ENCODE assay signal across 17 cellular contexts in the genomic region with DNA sequence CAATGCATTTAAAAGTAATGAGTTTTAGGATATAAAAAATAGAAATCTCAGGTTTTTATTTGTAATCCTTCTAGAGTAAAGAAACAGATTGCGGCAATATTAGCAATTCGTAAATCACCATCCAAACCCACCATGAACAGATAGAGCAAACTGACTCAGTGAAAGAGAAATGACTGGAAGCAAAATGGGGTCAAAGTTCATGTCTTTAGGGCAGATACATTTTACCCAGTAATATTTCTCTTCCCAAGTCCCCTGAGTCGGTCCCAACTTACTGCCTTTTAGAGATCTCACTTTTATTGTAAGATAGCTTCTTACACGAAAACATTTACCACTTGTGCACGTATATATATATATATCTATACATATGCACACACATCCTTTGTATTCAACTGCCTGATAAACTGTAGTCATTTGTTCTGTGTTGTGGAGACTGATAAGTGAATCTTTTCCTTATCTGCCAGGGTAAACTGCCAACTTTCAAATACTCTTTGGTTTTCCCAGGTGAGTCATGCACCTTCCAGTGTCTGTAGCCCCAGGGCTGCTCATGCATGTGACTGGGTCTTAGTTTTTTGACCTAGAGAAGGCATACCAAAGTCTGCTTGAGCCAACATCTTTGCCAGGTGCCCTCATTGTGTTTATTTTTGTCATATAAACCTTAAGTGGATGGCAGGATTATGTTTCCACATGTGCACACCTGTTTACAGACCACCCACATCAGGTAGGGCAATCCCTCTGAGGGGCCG. TPM values are rescaled to one million over a fixed set of nuclear protein-coding genes. Genes with fewer than 3 reads are reported as not detected.
DNase-seq lines count a peak whose midpoint lies in the region; ATAC-seq and TF ChIP-seq lines count a peak whose summit lies in the region.
"Had no signal": no experiment of that assay in that cellular context is flagged by ENCODE, and none has a peak within 500 bp of the region (broad histone marks: within the 10 kb centered on the region; RNA-seq: fewer than 3 reads in every experiment).

No MANE protein-coding gene starts in this region.

- H3K36me3 ChIP-seq in MG63 (no peaks in the 10 kb centered on the region), mammary epithelial cell (ENCODE audit: insufficient read depth, low read length) (no peaks in the 10 kb centered on the region), trophoblast cell (ENCODE audit: control insufficient read depth in 1 of 2, insufficient read depth in 2 of 2, low read length in 2 of 2) (no peaks in the 10 kb centered on the region)
- H3K36me3 ChIP-seq: gastrocnemius medialis had no signal

- H3K9me3 Mint-ChIP-seq in activated CD8-positive, alpha-beta T cell treated with anti-CD3 and anti-CD28 coated beads, Interleukin-2, amount 10 ng/mL, durations not matched to agents 7 days and 5 days (ENCODE audit: insufficient read depth) = no peaks in the 10 kb centered on the region

- H3K4me1 Mint-ChIP-seq in activated CD8-positive, alpha-beta T cell treated with anti-CD3 and anti-CD28 coated beads, Interleukin-2, amount 10 ng/mL, durations not matched to agents 7 days and 5 days (ENCODE audit: low read depth) = peaks cover 21% of the 10 kb centered on the region

- no peak overlapping the region for H4K12ac ChIP-seq in trophoblast cell (ENCODE audit: low read depth, low read length)

- H3K4me2 ChIP-seq in mammary epithelial cell (ENCODE audit: insufficient read depth, low read depth, low read length) (no peak overlapping the region), trophoblast cell (ENCODE audit: low read length) (peak overlapping the region; percentile 43)

- no peak overlapping the region for H2AK5ac ChIP-seq in trophoblast cell (ENCODE audit: low read length)

- no peak overlapping the region for H3K23ac ChIP-seq in trophoblast cell (ENCODE audit: low read length)

- H3K4me3 ChIP-seq in MG63 (no peak overlapping the region), mammary epithelial cell (replicated peaks in 1 of 3; ENCODE audit: insufficient read depth in 1 of 3, low read depth in 2 of 3, low read length in 3 of 3) (no peak overlapping the region), trophoblast cell (ENCODE audit: low read depth, low read length) (no peak overlapping the region)
- H3K4me3 ChIP-seq: gastrocnemius medialis had no signal

- H4K20me1 ChIP-seq in mammary epithelial cell (ENCODE audit: insufficient read depth, low read length) = no peaks in the 10 kb centered on the region

- H4K91ac ChIP-seq in trophoblast cell (ENCODE audit: low read depth, low read length) = peak overlapping the region; percentile 46

- peak overlapping the region; percentile 49 for H2BK5ac ChIP-seq in trophoblast cell (ENCODE audit: low read depth, low read length, poor library complexity)

- no peak for ATAC-seq in activated CD8-positive, alpha-beta T cell treated with anti-CD3 and anti-CD28 coated beads, Interleukin-2, amount 10 ng/mL, durations not matched to agents 7 days and 5 days
- ATAC-seq in HG02884 (IDR thresholded peaks at IDR 0.05; ENCODE audit: unreplicated experiment) = no peak
- no peak for ATAC-seq in GM18909 (IDR thresholded peaks at IDR 0.05; ENCODE audit: poor library complexity, unreplicated experiment)
- no peak for ATAC-seq in HG03025 (IDR thresholded peaks at IDR 0.05; ENCODE audit: low FRiP score, unreplicated experiment)
- ATAC-seq: gastrocnemius medialis, left ventricle myocardium superior had no signal

- dilution Hi-C loops in mammary epithelial cell (cut with HindIII; ENCODE audit: low sequenced_read_pairs) = loop anchor here (5.0 kb wide), 2 partner anchors 54 to 86 kb away; no protein-coding TSS in a partner anchor

- H3K4me3 Mint-ChIP-seq in activated CD8-positive, alpha-beta T cell treated with anti-CD3 and anti-CD28 coated beads, Interleukin-2, amount 10 ng/mL, durations not matched to agents 7 days and 5 days = no peak overlapping the region

- peak overlapping the region; percentile 43 for H2BK12ac ChIP-seq in trophoblast cell (ENCODE audit: low read length)

- peak overlapping the region; percentile 34 for H3K18ac ChIP-seq in trophoblast cell (ENCODE audit: low read length)

- H3K14ac ChIP-seq in trophoblast cell (ENCODE audit: low read length) = no peak overlapping the region

- POLR2A ChIA-PET in activated CD8-positive, alpha-beta T cell treated with anti-CD3 and anti-CD28 coated beads, Interleukin-2, amount 10 ng/mL, durations not matched to agents 7 days and 5 days (lab: Charles Lee) = no interaction called here

- no TSS peak for BruUV-seq in mammary epithelial cell (replicated peaks; lab: Mats Ljungman, UMichigan)

- intact Hi-C loops in mammary epithelial cell (cut with micrococcal nuclease) = no loop called here

- H3K4me1 ChIP-seq in mammary epithelial cell (ENCODE audit: insufficient read depth, low read length) = no peaks in the 10 kb centered on the region
- H3K4me1 ChIP-seq in trophoblast cell (ENCODE audit: control insufficient read depth in 1 of 2, insufficient read depth in 2 of 2, low read length in 2 of 2) = peaks cover 21 to 27% of the 10 kb centered on the region in 2 experiments
- H3K4me1 ChIP-seq: gastrocnemius medialis had no signal

- H3K27ac ChIP-seq in mammary epithelial cell (ENCODE audit: insufficient read depth, low read depth, low read length) (no peak overlapping the region), trophoblast cell (ENCODE audit: low read depth, low read length) (peak overlapping the region; percentile 70)
- H3K27ac ChIP-seq: gastrocnemius medialis had no signal

- H3K79me1 ChIP-seq in trophoblast cell (ENCODE audit: low read length) = peaks cover 10% of the 10 kb centered on the region

- H4K8ac ChIP-seq in trophoblast cell (ENCODE audit: low read depth, low read length) = no peak overlapping the region

- no peak for TF ChIP-seq CTCF in mammary epithelial cell (conservative IDR thresholded peaks at IDR 0.05 in 1 of 2, IDR thresholded peaks at IDR 0.05 in 1 of 2; ENCODE audit: extremely low read depth in 1 of 2, insufficient read depth in 1 of 2, low read depth in 1 of 2, low read length in 2 of 2)

- no peak overlapping the region for H3K27ac Mint-ChIP-seq in activated CD8-positive, alpha-beta T cell treated with anti-CD3 and anti-CD28 coated beads, Interleukin-2, amount 10 ng/mL, durations not matched to agents 7 days and 5 days

- CTCF ChIA-PET in mammary epithelial cell (lab: Charles Lee; ENCODE audit: low non-redundant PET) = interaction anchor here (0.7 kb wide), 1 partner anchor 27 kb away, joined by 4 read pairs; no protein-coding TSS in a partner anchor
- CTCF ChIA-PET in activated CD8-positive, alpha-beta T cell treated with anti-CD3 and anti-CD28 coated beads, Interleukin-2, amount 10 ng/mL, durations not matched to agents 7 days and 5 days (lab: Charles Lee) = interaction anchor here (1.1 to 3.2 kb wide), 4 partner anchors 9 to 96 kb away, joined by 5 to 11 read pairs (median 6); no protein-coding TSS in a partner anchor

- H2AFZ ChIP-seq in mammary epithelial cell (ENCODE audit: low read depth, low read length) (no peak overlapping the region), trophoblast cell (ENCODE audit: insufficient read depth, low read length, poor library complexity) (no peak overlapping the region)

- no peaks in the 10 kb centered on the region for H3K79me2 ChIP-seq in mammary epithelial cell (ENCODE audit: insufficient read depth, low read length)
- no peaks in the 10 kb centered on the region for H3K79me2 ChIP-seq in trophoblast cell (ENCODE audit: control insufficient read depth, insufficient read depth, low read length, poor library complexity)

- WGBS in mammary epithelial cell (ENCODE audit: low coverage, missing lambda C conversion rate) = 52% methylated on average over 6 of the region's 6 CpGs
- WGBS in trophoblast cell (ENCODE audit: extremely low coverage, insufficient coverage, insufficient read length) = no CpG with 5 or more reads among the region's 6 CpGs

- H2BK120ac ChIP-seq in trophoblast cell (ENCODE audit: insufficient read depth, low read length, poor library complexity) = peak overlapping the region; percentile 50

- in situ Hi-C loops in mammary epithelial cell (cut with MboI; ENCODE audit: low sequenced_read_pairs in 2 of 2) = no loop called here

- no peaks in the 10 kb centered on the region for H3K36me3 Mint-ChIP-seq in activated CD8-positive, alpha-beta T cell treated with anti-CD3 and anti-CD28 coated beads, Interleukin-2, amount 10 ng/mL, durations not matched to agents 7 days and 5 days (ENCODE audit: low read depth)

- H3K9ac ChIP-seq in mammary epithelial cell (ENCODE audit: insufficient read depth, low read length) (no peak overlapping the region), trophoblast cell (ENCODE audit: low read length) (no peak overlapping the region)

- peak; percentile 82 for DNase-seq in Daoy (ENCODE audit: low read depth)
- DNase-seq in MG63 = peak; percentile 10
- peak; percentile 71 for DNase-seq in mammary epithelial cell
- DNase-seq in trophoblast cell = peak; percentile 95 to 99
- DNase-seq in activated CD8-positive, alpha-beta T cell treated with anti-CD3 and anti-CD28 coated beads, Interleukin-2, amount 10 ng/mL, durations not matched to agents 7 days and 5 days = no peak
- DNase-seq: activated CD4-positive, alpha-beta T cell treated with anti-CD3 and anti-CD28 coated beads, Interleukin-2, amount 50 U/mL, for 4 hours; activated naive CD4-positive, alpha-beta T cell treated with anti-CD3 and anti-CD28 coated beads, Interleukin-2, amount 50 U/mL, for 16 hours; gastrocnemius medialis; HCEC 1CT; Karpas-422; left ventricle myocardium superior; NCI-H510A treated with DMSO at 0.1 percent for 48 hours; occipital lobe; stimulated activated naive CD4-positive, alpha-beta T cell had no signal

- H3K4ac ChIP-seq in trophoblast cell (ENCODE audit: low read depth, low read length) = no peak overlapping the region

- H3K27me3 Mint-ChIP-seq in activated CD8-positive, alpha-beta T cell treated with anti-CD3 and anti-CD28 coated beads, Interleukin-2, amount 10 ng/mL, durations not matched to agents 7 days and 5 days (ENCODE audit: low read depth) = peaks cover 5% of the 10 kb centered on the region

- no peaks in the 10 kb centered on the region for H3K27me3 ChIP-seq in MG63
- peaks cover 6% of the 10 kb centered on the region for H3K27me3 ChIP-seq in mammary epithelial cell (ENCODE audit: insufficient read depth, low read length)
- H3K27me3 ChIP-seq in trophoblast cell (ENCODE audit: insufficient read depth, low read length) = no peaks in the 10 kb centered on the region

- H3K9me3 ChIP-seq in MG63 (no peaks in the 10 kb centered on the region), mammary epithelial cell (replicated peaks; ENCODE audit: insufficient read depth, low read length) (no peaks in the 10 kb centered on the region), trophoblast cell (ENCODE audit: insufficient read depth, low read depth, low read length) (no peaks in the 10 kb centered on the region)
- H3K9me3 ChIP-seq: gastrocnemius medialis had no signal

RNA-seq across cellular contexts. Expression of a gene that starts 7.8 kb away (rescaled TPM):
- total RNA-seq in Daoy (2014; rRNA removed; shearing (Covaris generic)) = not detected in 2 replicates
- not detected in 2 replicates for total RNA-seq in MG63 (2014; rRNA removed; shearing (Covaris generic); ENCODE audit: low replicate concordance)
- not detected for total RNA-seq in mammary epithelial cell
- polyA plus RNA-seq in mammary epithelial cell = not detected
- polyA minus RNA-seq in mammary epithelial cell = not detected
- polyA plus RNA-seq in trophoblast cell (2013) = 4.1 and 4.2 TPM in 2 replicates
- total RNA-seq in activated CD8-positive, alpha-beta T cell treated with anti-CD3 and anti-CD28 coated beads, Interleukin-2, amount 10 ng/mL, durations not matched to agents 7 days and 5 days = 10 to 100 TPM; 22.9 to 24.0 TPM

Comparison
In these comparisons a context has a peak if more than half of its experiments do, and no peak if none do; other contexts are left out.
1. RNA of a gene that starts 7.8 kb away (total RNA-seq): 22.9 to 24.0 TPM in activated CD8-positive, alpha-beta T cell treated with anti-CD3 and anti-CD28 coated beads, Interleukin-2, amount 10 ng/mL, durations not matched to agents 7 days and 5 days; not detected in mammary epithelial cell, not detected in Daoy and not detected in MG63; every median in the first group is over 10 times any median in the second.